Comparison of ENCODE assay signal across 8 cellular contexts in genomic region chr15:48855501-48856440, GRCh38. TPM values are rescaled to one million over a fixed set of nuclear protein-coding genes. Genes with fewer than 3 reads are reported as not detected.
DNase-seq lines count a peak whose midpoint lies in the region; ATAC-seq, FAIRE-seq and TF ChIP-seq lines count a peak whose summit lies in the region.

No MANE protein-coding gene starts in this region.

- H3K27ac Mint-ChIP-seq in type B pancreatic cell (no peak overlapping the region), immature natural killer cell (no peak overlapping the region)

- peaks cover 22% of the 10 kb centered on the region for H3K4me1 Mint-ChIP-seq in type B pancreatic cell (ENCODE audit: unreplicated experiment)
- no peaks in the 10 kb centered on the region for H3K4me1 Mint-ChIP-seq in immature natural killer cell

- H3K36me3 Mint-ChIP-seq in type B pancreatic cell, result peaks cover 4% of the 10 kb centered on the region
- H3K36me3 Mint-ChIP-seq in immature natural killer cell, result no peaks in the 10 kb centered on the region

- H3K36me3 ChIP-seq in right atrium auricular region, result no peaks in the 10 kb centered on the region

- peak; percentile 91 for ATAC-seq in Right ventricle myocardium inferior
- ATAC-seq in HG03139 (IDR thresholded peaks at IDR 0.05; ENCODE audit: unreplicated experiment), result no peak

- H3K27me3 Mint-ChIP-seq in type B pancreatic cell, result no peaks in the 10 kb centered on the region
- H3K27me3 Mint-ChIP-seq in immature natural killer cell (ENCODE audit: low read depth in 3 of 3), result peaks cover 1 to 12% (median 2%) of the 10 kb centered on the region in 3 donors

- intact Hi-C loops in Right ventricle myocardium inferior (cut with DNase I), result loop anchor here (5.0 kb wide), 1 partner anchor 498 kb away; no protein-coding TSS in a partner anchor

- H3K4me3 ChIP-seq in right atrium auricular region, result no peak overlapping the region

- H3K9me3 ChIP-seq in right atrium auricular region, result no peaks in the 10 kb centered on the region

- H3K27ac ChIP-seq in right atrium auricular region, result no peak overlapping the region

- DNase-seq in Right ventricle myocardium inferior (ENCODE audit: missing footprints) (no peak), right atrium auricular region (ENCODE audit: low spot score) (no peak), SW480 (ENCODE audit: low spot score) (peak; percentile 29), iPS-NIHi11 (ENCODE audit: low spot score) (peak; percentile 39), type B pancreatic cell (ENCODE audit: extremely low spot score, unreplicated experiment) (no peak), immature natural killer cell (no peak), GM12892 (ENCODE audit: insufficient read length) (no peak)

- H3K4me3 Mint-ChIP-seq in type B pancreatic cell, result no peak overlapping the region
- no peak overlapping the region for H3K4me3 Mint-ChIP-seq in immature natural killer cell

- no peaks in the 10 kb centered on the region for H3K27me3 ChIP-seq in right atrium auricular region

- TF ChIP-seq POLR2A in GM12892 (IDR thresholded peaks at IDR 0.05; ENCODE audit: low read depth, low read length), result no peak

- peak in 1 of 2 donors; percentile 58 for TF ChIP-seq CTCF in right atrium auricular region (IDR thresholded peaks at IDR 0.05)
- peak; percentile 68 for TF ChIP-seq CTCF in type B pancreatic cell (conservative IDR thresholded peaks at IDR 0.05)

- no peak for FAIRE-seq in GM12892 (lab: Jason Lieb, UNC)

- H3K4me1 ChIP-seq in right atrium auricular region, result peaks cover 0 to 12% of the 10 kb centered on the region in 2 donors

- no peaks in the 10 kb centered on the region for H3K9me3 Mint-ChIP-seq in type B pancreatic cell
- H3K9me3 Mint-ChIP-seq in immature natural killer cell, result no peaks in the 10 kb centered on the region

RNA-seq across cellular contexts. Expression of gene EID1, which starts 22.2 kb away (rescaled TPM):
- total RNA-seq in Right ventricle myocardium inferior (201 TPM), right atrium auricular region (100 to 1,000 TPM; 369 to 524 TPM), type B pancreatic cell (ENCODE audit: low replicate concordance) (97.8 and 164 TPM in 2 replicates)
- 100 to 1,000 TPM; 189 to 227 (median 198) TPM for polyA plus RNA-seq in immature natural killer cell
- 94.7 TPM for polyA plus RNA-seq in GM12892 (2012; ENCODE audit: missing spikeins)

RNA-seq across cellular contexts. Expression of gene CEP152, which starts 44.9 kb away (rescaled TPM):
- total RNA-seq in Right ventricle myocardium inferior (1.4 TPM), right atrium auricular region (1 to 10 TPM; 1.1 to 1.4 TPM), type B pancreatic cell (ENCODE audit: low replicate concordance) (9.5 and 16.0 TPM in 2 replicates)
- polyA plus RNA-seq in immature natural killer cell, result 1 to 10 TPM; 1.1 to 8.2 (median 2.8) TPM
- polyA plus RNA-seq in GM12892 (2012; ENCODE audit: missing spikeins), result 11.3 TPM

Comparison
In these comparisons a context has a peak if more than half of its experiments do, and no peak if none do; other contexts are left out.
1. DNase-seq: peak in SW480 (single experiment) and iPS-NIHi11 (single experiment); none in Right ventricle myocardium inferior (single experiment), right atrium auricular region (single experiment), type B pancreatic cell (single experiment), immature natural killer cell (0 of 3) and GM12892 (single experiment).